13 cellular contexts compared by ENCODE assay signal in the genomic region with DNA sequence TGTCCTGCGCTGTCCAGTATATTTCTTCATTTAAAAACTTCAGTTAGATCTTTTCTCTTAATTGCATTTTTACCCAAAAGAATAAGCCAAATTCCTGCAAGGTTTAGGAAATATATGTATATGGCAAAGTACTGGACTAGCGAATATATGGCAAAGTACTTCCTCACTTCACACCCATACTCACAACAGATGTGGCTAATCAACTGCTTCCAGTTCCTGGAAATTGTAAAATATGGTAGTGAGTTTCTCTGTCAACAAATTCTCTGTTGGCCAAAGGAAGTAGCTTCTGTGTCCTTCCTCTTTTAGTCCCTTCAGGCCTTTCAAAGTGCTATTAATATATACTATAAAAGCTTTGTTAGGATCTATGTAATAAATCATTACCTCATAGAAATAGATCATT. TPM values are rescaled to one million over a fixed set of nuclear protein-coding genes. Genes with fewer than 3 reads are reported as not detected.
DNase-seq lines count a peak whose midpoint lies in the region; ATAC-seq and TF ChIP-seq lines count a peak whose summit lies in the region.
"Had no signal": no experiment of that assay in that cellular context is flagged by ENCODE, and none has a peak within 500 bp of the region (broad histone marks: within the 10 kb centered on the region; RNA-seq: fewer than 3 reads in every experiment).

No MANE protein-coding gene starts in this region.

- POLR2A ChIA-PET in T-cell (lab: Charles Lee): interaction anchor here in 1 of 2 donors (0.6 to 0.7 kb wide), 2 partner anchors 10 to 12 kb away, joined by 3 to 6 read pairs; no protein-coding TSS in a partner anchor

- no peaks in the 10 kb centered on the region for H3K27me3 Mint-ChIP-seq in T-cell

- peak overlapping the region; percentile 83 to 94 for H3K27ac Mint-ChIP-seq in T-cell
- H3K27ac Mint-ChIP-seq: nephron had no signal

- H3K27ac ChIP-seq in DND-41 (ENCODE audit: low read length): no peak overlapping the region
- no peak overlapping the region for H3K27ac ChIP-seq in mammary epithelial cell (ENCODE audit: insufficient read depth, low read depth, low read length)
- H3K27ac ChIP-seq: gastroesophageal sphincter, thoracic aorta had no signal

- no peaks in the 10 kb centered on the region for H3K9me3 Mint-ChIP-seq in T-cell
- H3K9me3 Mint-ChIP-seq: nephron had no signal

- no peaks in the 10 kb centered on the region for H3K4me1 ChIP-seq in DND-41 (ENCODE audit: insufficient read depth, low read length)
- no peaks in the 10 kb centered on the region for H3K4me1 ChIP-seq in mammary epithelial cell (ENCODE audit: insufficient read depth, low read length)
- H3K4me1 ChIP-seq: Caco-2, gastroesophageal sphincter had no signal

- H3K27me3 ChIP-seq in DND-41 (ENCODE audit: insufficient read depth, low read length, poor library complexity): peaks cover 11% of the 10 kb centered on the region
- peaks cover 2% of the 10 kb centered on the region for H3K27me3 ChIP-seq in mammary epithelial cell (ENCODE audit: insufficient read depth, low read length)

- H3K36me3 Mint-ChIP-seq in T-cell: peaks cover 8% of the 10 kb centered on the region

- no TSS peak for BruUV-seq in mammary epithelial cell (replicated peaks; lab: Mats Ljungman, UMichigan)

- 93% methylated on average over 2 of the region's 2 CpGs for WGBS in mammary epithelial cell (ENCODE audit: low coverage, missing lambda C conversion rate)

- H3K9me3 ChIP-seq in DND-41 (ENCODE audit: insufficient read depth, low read length, severe bottlenecking) (no peaks in the 10 kb centered on the region), mammary epithelial cell (replicated peaks; ENCODE audit: insufficient read depth, low read length) (no peaks in the 10 kb centered on the region)
- H3K9me3 ChIP-seq: Caco-2, gastroesophageal sphincter, thoracic aorta had no signal

- intact Hi-C loops in mammary epithelial cell (cut with micrococcal nuclease): no loop called here

- H4K20me1 ChIP-seq in DND-41 (ENCODE audit: insufficient read depth, low read length): no peaks in the 10 kb centered on the region
- no peaks in the 10 kb centered on the region for H4K20me1 ChIP-seq in mammary epithelial cell (ENCODE audit: insufficient read depth, low read length)

- in situ Hi-C loops in mammary epithelial cell (cut with MboI; ENCODE audit: low sequenced_read_pairs in 2 of 2): loop anchor here in 1 of 2 donors (25.0 kb wide), 1 partner anchor 516 kb away; the partner anchor contains the start of gene GABRR3

- peaks cover 37 to 79% (median 72%) of the 10 kb centered on the region in 3 donors for H3K4me1 Mint-ChIP-seq in T-cell
- H3K4me1 Mint-ChIP-seq: nephron had no signal

- H2AFZ ChIP-seq in DND-41 (ENCODE audit: low read depth, low read length) (no peak overlapping the region), mammary epithelial cell (ENCODE audit: low read depth, low read length) (no peak overlapping the region)

- CTCF ChIA-PET in T-cell (lab: Charles Lee): interaction anchor here (0.5 to 1.0 kb wide), 2 partner anchors 10 to 11 kb away, joined by 4 to 7 read pairs; no protein-coding TSS in a partner anchor
- CTCF ChIA-PET in mammary epithelial cell (lab: Charles Lee; ENCODE audit: low non-redundant PET): no interaction called here

- H3K9ac ChIP-seq in DND-41 (ENCODE audit: low read depth, low read length): no peak overlapping the region
- H3K9ac ChIP-seq in mammary epithelial cell (ENCODE audit: insufficient read depth, low read length): no peak overlapping the region

- peak; percentile 43 for TF ChIP-seq POLR2A in GM19099 (IDR thresholded peaks at IDR 0.05; ENCODE audit: extremely low read depth, insufficient read length, low read depth)

- H3K79me2 ChIP-seq in DND-41 (ENCODE audit: insufficient read depth, low read length) (no peaks in the 10 kb centered on the region), mammary epithelial cell (ENCODE audit: insufficient read depth, low read length) (no peaks in the 10 kb centered on the region)

- dilution Hi-C loops in mammary epithelial cell (cut with HindIII; ENCODE audit: low sequenced_read_pairs): no loop called here

- no peaks in the 10 kb centered on the region for H3K36me3 ChIP-seq in DND-41 (ENCODE audit: insufficient read depth, low read length)
- no peaks in the 10 kb centered on the region for H3K36me3 ChIP-seq in mammary epithelial cell (ENCODE audit: insufficient read depth, low read length)
- H3K36me3 ChIP-seq: gastroesophageal sphincter, thoracic aorta had no signal

- H3K4me2 ChIP-seq in DND-41 (ENCODE audit: insufficient read depth, low read length) (no peak overlapping the region), mammary epithelial cell (ENCODE audit: insufficient read depth, low read depth, low read length) (no peak overlapping the region)

- no peak for DNase-seq in DND-41
- no peak for DNase-seq in T-cell
- peak; percentile 34 for DNase-seq in left kidney (ENCODE audit: low read depth, low spot score)
- no peak for DNase-seq in NCI-H1105 treated with DMSO at 0.1 percent for 48 hours (lab: John Stamatoyannopoulos, UW)
- DNase-seq in middle frontal gyrus (ENCODE audit: extremely low spot score, low spot score): no peak
- DNase-seq in mammary epithelial cell: no peak
- DNase-seq: Caco-2, islet precursor cell, NCI-H345 had no signal

- peak overlapping the region in 2 of 3 donors; percentile 35 to 67 for H3K4me3 Mint-ChIP-seq in T-cell
- H3K4me3 Mint-ChIP-seq: nephron had no signal

- no peak for TF ChIP-seq CTCF in DND-41 (IDR thresholded peaks at IDR 0.05; ENCODE audit: borderline replicate concordance, extremely low read depth, low read length, poor library complexity, severe bottlenecking)
- no peak for TF ChIP-seq CTCF in mammary epithelial cell (conservative IDR thresholded peaks at IDR 0.05 in 1 of 2, IDR thresholded peaks at IDR 0.05 in 1 of 2; ENCODE audit: extremely low read depth in 1 of 2, insufficient read depth in 1 of 2, low read depth in 1 of 2, low read length in 2 of 2)

- H3K4me3 ChIP-seq in DND-41 (ENCODE audit: low read depth in 1 of 2, low read length in 2 of 2) (no peak overlapping the region), mammary epithelial cell (replicated peaks in 1 of 3; ENCODE audit: insufficient read depth in 1 of 3, low read depth in 2 of 3, low read length in 3 of 3) (no peak overlapping the region)
- H3K4me3 ChIP-seq: gastroesophageal sphincter, thoracic aorta had no signal

- ATAC-seq in DND-41 (ENCODE audit: insufficient read depth, low read depth) (peak; percentile 59), T-cell (replicated peaks in 1 of 4) (no peak)
- ATAC-seq: gastroesophageal sphincter had no signal

RNA-seq across cellular contexts. Expression of gene GPR15, which starts 22.0 kb away (rescaled TPM):
- 10 to 100 TPM in 4 of 5 donors, 1 to 10 TPM in 1; 5.7 to 69.9 (median 24.7) TPM for total RNA-seq in T-cell
- total RNA-seq in mammary epithelial cell: not detected
- not detected for polyA plus RNA-seq in mammary epithelial cell
- polyA minus RNA-seq in mammary epithelial cell: not detected
- total RNA-seq: Caco-2, gastroesophageal sphincter, thoracic aorta had no signal

RNA-seq across cellular contexts. Expression of gene CLDND1, which starts 31.0 kb away (rescaled TPM):
- total RNA-seq in T-cell (100 to 1,000 TPM; 133 to 404 (median 264) TPM), mammary epithelial cell (10 to 100 TPM; 76.9 to 90.0 TPM)
- polyA plus RNA-seq in mammary epithelial cell: 72.5 TPM
- 43.8 TPM for polyA minus RNA-seq in mammary epithelial cell

RNA-seq across cellular contexts. Expression of gene CPOX, which starts 39.7 kb away (rescaled TPM):
- 10 to 100 TPM; 13.9 to 47.6 (median 44.6) TPM for total RNA-seq in T-cell
- 10 to 100 TPM; 24.3 to 25.2 TPM for total RNA-seq in mammary epithelial cell
- polyA plus RNA-seq in mammary epithelial cell: 18.8 TPM
- 23.0 TPM for polyA minus RNA-seq in mammary epithelial cell

RNA-seq across cellular contexts. Expression of gene OR5K2, which starts 56.3 kb away (rescaled TPM):
- not detected for total RNA-seq in T-cell
- not detected for total RNA-seq in mammary epithelial cell
- polyA plus RNA-seq in mammary epithelial cell: not detected
- not detected for polyA minus RNA-seq in mammary epithelial cell
- total RNA-seq: Caco-2, gastroesophageal sphincter, thoracic aorta had no signal

Comparison
In these comparisons a context has a peak if more than half of its experiments do, and no peak if none do; other contexts are left out.
1. RNA of gene GPR15, which starts 22.0 kb away (total RNA-seq): 5.7 to 69.9 TPM in T-cell; not detected in mammary epithelial cell; every median in the first group is over 4 times any median in the second.